Comparison of ENCODE assay signal across 29 cellular contexts in the genomic region with DNA sequence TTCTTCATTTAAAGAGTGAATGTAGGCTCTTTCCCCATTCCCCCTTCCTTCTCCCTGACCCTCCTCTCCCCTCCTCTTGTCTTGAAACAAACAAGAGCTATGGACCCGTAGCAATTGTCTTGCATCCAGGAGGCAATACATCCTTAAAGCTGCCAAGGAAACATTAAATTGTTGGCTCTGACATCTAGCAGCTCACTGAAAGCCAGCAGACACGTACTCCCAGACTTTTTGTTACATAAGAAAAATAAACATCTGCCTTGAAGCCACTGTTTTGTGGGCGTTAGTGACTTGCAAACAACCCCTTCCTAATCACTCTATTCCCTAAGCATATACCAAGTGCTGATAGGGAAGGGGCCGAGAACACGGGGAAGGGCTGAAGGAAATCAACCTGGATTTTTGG. TPM values are rescaled to one million over a fixed set of nuclear protein-coding genes. Genes with fewer than 3 reads are reported as not detected.
DNase-seq lines count a peak whose midpoint lies in the region; ATAC-seq and TF ChIP-seq lines count a peak whose summit lies in the region.
"Had no signal": no experiment of that assay in that cellular context is flagged by ENCODE, and none has a peak within 500 bp of the region (broad histone marks: within the 10 kb centered on the region; RNA-seq: fewer than 3 reads in every experiment).

No MANE protein-coding gene starts in this region.

- H3K9me3 ChIP-seq in endocrine pancreas (ENCODE audit: control insufficient read depth, low read length), result no peaks in the 10 kb centered on the region
- H3K9me3 ChIP-seq: HAP-1, left lung, prostate gland, SJCRH30 had no signal

- H3K27ac Mint-ChIP-seq in nephron progenitor cell, result peak overlapping the region; percentile 20
- H3K27ac Mint-ChIP-seq: activated B cell treated with CpG ODN at 0.5 μM for 24 hours; activated naive CD4-positive, alpha-beta T cell treated with anti-CD3 and anti-CD28 coated beads, Interleukin-2, amount 50 U/mL, for 24 hours; activated T-helper 17 cell treated with anti-CD3 and anti-CD28 coated beads, Interleukin-2, amount 50 U/mL, for 72 hours; B cell; CD8-positive, alpha-beta T cell; immature natural killer cell had no signal

- ATAC-seq in left ventricle myocardium superior, result peak; percentile 15
- no peak for ATAC-seq in GM21447 (IDR thresholded peaks at IDR 0.05; ENCODE audit: unreplicated experiment)
- no peak for ATAC-seq in esophagus mucosa
- ATAC-seq in GM19324 (IDR thresholded peaks at IDR 0.05; ENCODE audit: low FRiP score, unreplicated experiment), result no peak
- ATAC-seq: activated T-helper 17 cell treated with anti-CD3 and anti-CD28 coated beads, Interleukin-2, amount 50 U/mL, for 72 hours; CD8-positive, alpha-beta T cell; left lung; stimulated activated naive CD8-positive, alpha-beta T cell treated with anti-CD3 and anti-CD28 coated beads, Interleukin-15, Interleukin-2, amounts not matched to agents 100 U/mL and 50 U/mL, for 24 hours had no signal

- TF ChIP-seq CTCF in nephron progenitor cell (IDR thresholded peaks at IDR 0.05) (no peak), GM10266 (IDR thresholded peaks at IDR 0.05; ENCODE audit: control insufficient read depth, insufficient read depth, low read depth, missing control alignments) (no peak)

- H3K9me3 Mint-ChIP-seq in nephron progenitor cell, result no peaks in the 10 kb centered on the region
- H3K9me3 Mint-ChIP-seq: activated B cell treated with CpG ODN at 0.5 μM for 24 hours; activated naive CD4-positive, alpha-beta T cell treated with anti-CD3 and anti-CD28 coated beads, Interleukin-2, amount 50 U/mL, for 24 hours; activated T-helper 17 cell treated with anti-CD3 and anti-CD28 coated beads, Interleukin-2, amount 50 U/mL, for 72 hours; CD8-positive, alpha-beta T cell; immature natural killer cell had no signal

- peaks cover 3% of the 10 kb centered on the region for H3K27me3 Mint-ChIP-seq in nephron progenitor cell (ENCODE audit: low read depth, poor library complexity)
- H3K27me3 Mint-ChIP-seq: activated naive CD4-positive, alpha-beta T cell treated with anti-CD3 and anti-CD28 coated beads, Interleukin-2, amount 50 U/mL, for 24 hours had no signal

- intact Hi-C loops in left ventricle myocardium superior (cut with micrococcal nuclease) (loop anchor here (10.0 kb wide), 1 partner anchor 541 kb away; no protein-coding TSS in a partner anchor), cardiac septum (cut with DNase I) (no loop called here)

- H3K36me3 Mint-ChIP-seq in nephron progenitor cell (ENCODE audit: low read depth), result no peaks in the 10 kb centered on the region
- H3K36me3 Mint-ChIP-seq: activated naive CD4-positive, alpha-beta T cell treated with anti-CD3 and anti-CD28 coated beads, Interleukin-2, amount 50 U/mL, for 24 hours; CD8-positive, alpha-beta T cell had no signal

- no peak overlapping the region for H3K9ac ChIP-seq in endocrine pancreas (ENCODE audit: control insufficient read depth, insufficient read depth, low read length)

- peaks cover 12% of the 10 kb centered on the region for H3K4me1 ChIP-seq in endocrine pancreas (ENCODE audit: control insufficient read depth, insufficient read depth, low read length)
- H3K4me1 ChIP-seq: left lung, prostate gland, SJCRH30 had no signal

- no peaks in the 10 kb centered on the region for H3K27me3 ChIP-seq in endocrine pancreas (ENCODE audit: control insufficient read depth, insufficient read depth, low read length)
- H3K27me3 ChIP-seq: left lung had no signal

- DNase-seq in left ventricle myocardium superior, result no peak
- DNase-seq in cardiac septum (ENCODE audit: low spot score), result no peak
- no peak for DNase-seq in nephron progenitor cell
- no peak for DNase-seq in GM10266 (ENCODE audit: extremely low spot score)
- DNase-seq: activated B cell treated with CpG ODN at 0.5 μM for 24 hours; activated CD4-positive, alpha-beta T cell treated with anti-CD3 and anti-CD28 coated beads, Interleukin-2, amount 50 U/mL, for 4 hours; anterior cingulate cortex; CD8-positive, alpha-beta T cell; DMS 273 treated with DMSO at 0.1 percent for 48 hours; foreskin melanocyte; hypothalamus; immature natural killer cell; left lung; mesendoderm; NCI-H2171 treated with DMSO at 0.1 percent for 48 hours; NCI-H510A treated with DMSO at 0.1 percent for 48 hours; nucleus accumbens; SJCRH30; stimulated activated naive CD8-positive, alpha-beta T cell treated with anti-CD3 and anti-CD28 coated beads, Interleukin-15, Interleukin-2, amounts not matched to agents 100 U/mL and 50 U/mL, for 24 hours had no signal

- H3K4me3 ChIP-seq in endocrine pancreas (ENCODE audit: control insufficient read depth, insufficient read depth, low read length), result peak overlapping the region; percentile 4
- H3K4me3 ChIP-seq: HAP-1, left lung, prostate gland, SJCRH30 had no signal

- H3K36me3 ChIP-seq in endocrine pancreas (ENCODE audit: control insufficient read depth, insufficient read depth, low read length), result no peaks in the 10 kb centered on the region
- H3K36me3 ChIP-seq: HAP-1, left lung, prostate gland, SJCRH30 had no signal

- no peak overlapping the region for H3K4me3 Mint-ChIP-seq in nephron progenitor cell
- H3K4me3 Mint-ChIP-seq: activated B cell treated with CpG ODN at 0.5 μM for 24 hours; activated naive CD4-positive, alpha-beta T cell treated with anti-CD3 and anti-CD28 coated beads, Interleukin-2, amount 50 U/mL, for 24 hours; activated T-helper 17 cell treated with anti-CD3 and anti-CD28 coated beads, Interleukin-2, amount 50 U/mL, for 72 hours; B cell; CD8-positive, alpha-beta T cell; immature natural killer cell had no signal

- peaks cover 26% of the 10 kb centered on the region for H3K4me1 Mint-ChIP-seq in nephron progenitor cell
- H3K4me1 Mint-ChIP-seq: activated B cell treated with CpG ODN at 0.5 μM for 24 hours, B cell, immature natural killer cell had no signal

RNA-seq across cellular contexts. Expression of gene SLC45A2, which starts 8.6 kb away (rescaled TPM):
- total RNA-seq in left ventricle myocardium superior, result not detected
- total RNA-seq in cardiac septum, result 0.16 TPM
- total RNA-seq in esophagus mucosa, result not detected
- total RNA-seq: activated B cell treated with CpG ODN at 0.5 μM for 24 hours; activated T-helper 17 cell treated with anti-CD3 and anti-CD28 coated beads, Interleukin-2, amount 50 U/mL, for 72 hours; B cell; CD8-positive, alpha-beta T cell; left lung; SJCRH30 had no signal

RNA-seq across cellular contexts. Expression of gene AMACR, which starts 32.0 kb away (rescaled TPM):
- 6.5 TPM for total RNA-seq in left ventricle myocardium superior
- total RNA-seq in cardiac septum, result 7.9 TPM
- 13.5 TPM for total RNA-seq in esophagus mucosa

RNA-seq across cellular contexts. Expression of gene RXFP3, which starts 39.7 kb away (rescaled TPM):
- not detected for total RNA-seq in left ventricle myocardium superior
- total RNA-seq in cardiac septum, result not detected
- not detected for total RNA-seq in esophagus mucosa
- total RNA-seq: activated B cell treated with CpG ODN at 0.5 μM for 24 hours; activated T-helper 17 cell treated with anti-CD3 and anti-CD28 coated beads, Interleukin-2, amount 50 U/mL, for 72 hours; B cell; CD8-positive, alpha-beta T cell; left lung; myocyte; prostate gland; SJCRH30 had no signal
